Comparison of ENCODE assay signal across 16 cellular contexts in the genomic region with DNA sequence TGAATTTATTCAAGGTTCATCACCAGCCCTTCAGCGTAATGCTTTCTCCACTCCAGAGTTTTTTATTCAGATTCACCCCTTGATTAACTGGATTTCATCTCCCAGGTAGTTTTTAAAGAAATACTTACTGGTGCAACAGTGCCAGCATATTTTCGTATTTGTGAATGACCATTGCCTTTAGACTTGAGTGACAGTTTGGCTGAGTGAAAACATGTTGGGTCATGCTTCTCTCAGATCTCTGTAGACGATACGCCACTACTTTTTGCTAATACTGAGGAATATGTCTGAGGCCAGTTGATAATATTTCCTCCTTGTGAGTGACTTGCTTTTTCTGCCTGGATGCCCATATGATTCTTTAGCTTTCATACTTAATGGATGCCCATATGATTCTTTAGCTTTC. TPM values are rescaled to one million over a fixed set of nuclear protein-coding genes. Genes with fewer than 3 reads are reported as not detected.
"Had no signal": no experiment of that assay in that cellular context is flagged by ENCODE, and none has a peak within 500 bp of the region (broad histone marks: within the 10 kb centered on the region; RNA-seq: fewer than 3 reads in every experiment).

No MANE protein-coding gene starts in this region.

- H3K4me3 ChIP-seq: SJSA1, SK-N-MC had no signal

- H3K9me3 ChIP-seq: SJSA1 had no signal

- H3K36me3 ChIP-seq: SJSA1 had no signal

- DNase-seq: IMR-90, Kasumi-1, MM.1S, NCI-H2029, NCI-H2081 treated with DMSO at 0.1 percent for 48 hours, NCI-H345, NCI-H446 treated with DMSO at 0.1 percent for 48 hours, NCI-H510A treated with DMSO at 0.1 percent for 48 hours, NCI-H526, NCI-H82, Right ventricle myocardium superior, RPMI8226, SIG-M5 had no signal

- H3K4me1 ChIP-seq: SJSA1 had no signal

- H3K27ac ChIP-seq: KMS-11, SJSA1, SK-N-MC had no signal

RNA-seq across cellular contexts. Expression of a gene that starts 51.5 kb away (rescaled TPM):
- total RNA-seq: IMR-90 had no signal
